Comparison of ENCODE assay signal across 14 cellular contexts in genomic region chr12:31849090-31849687, GRCh38.
DNase-seq lines count a peak whose midpoint lies in the region; ATAC-seq lines count a peak whose summit lies in the region.
"Had no signal": no experiment of that assay in that cellular context is flagged by ENCODE, and none has a peak within 500 bp of the region (broad histone marks: within the 10 kb centered on the region; RNA-seq: fewer than 3 reads in every experiment).

No MANE protein-coding gene starts in this region.

- peak; percentile 18 for DNase-seq in NCI-H82 (lab: John Stamatoyannopoulos, UW)
- no peak for DNase-seq in NCI-H82 treated with DMSO at 0.1 percent for 48 hours (lab: John Stamatoyannopoulos, UW; ENCODE audit: unreplicated experiment)
- peak; percentile 59 for DNase-seq in LHCN-M2 (ENCODE audit: low read depth)
- DNase-seq in astrocyte of the hippocampus (ENCODE audit: low read depth, low spot score), result peak; percentile 18
- DNase-seq in lung microvascular endothelial cell (ENCODE audit: low read depth in 2 of 2), result peak; percentile 35 to 36
- DNase-seq in H4 (ENCODE audit: low spot score), result no peak
- DNase-seq: activated CD4-positive, alpha-beta T cell treated with anti-CD3 and anti-CD28 coated beads, Interleukin-2, amount 50 U/mL, for 1 hour; DMS79 treated with DMSO at 0.1 percent for 48 hours; effector memory CD8-positive, alpha-beta T cell; KG1; NCI-H2107; upper lobe of left lung had no signal

- no peak for ATAC-seq in GM21825 (IDR thresholded peaks at IDR 0.05; ENCODE audit: unreplicated experiment)
- ATAC-seq in HG03039 (IDR thresholded peaks at IDR 0.05; ENCODE audit: unreplicated experiment), result no peak
- ATAC-seq: effector memory CD8-positive, alpha-beta T cell had no signal

Comparison
In these comparisons a context has a peak if more than half of its experiments do, and no peak if none do; other contexts are left out.
1. DNase-seq: peak in NCI-H82 (single experiment), LHCN-M2 (single experiment), astrocyte of the hippocampus (single experiment) and lung microvascular endothelial cell (2 of 2); none in NCI-H82 treated with DMSO at 0.1 percent for 48 hours (single experiment) and H4 (single experiment).